ENCODE assay signal across 1 cellular context in the genomic region with DNA sequence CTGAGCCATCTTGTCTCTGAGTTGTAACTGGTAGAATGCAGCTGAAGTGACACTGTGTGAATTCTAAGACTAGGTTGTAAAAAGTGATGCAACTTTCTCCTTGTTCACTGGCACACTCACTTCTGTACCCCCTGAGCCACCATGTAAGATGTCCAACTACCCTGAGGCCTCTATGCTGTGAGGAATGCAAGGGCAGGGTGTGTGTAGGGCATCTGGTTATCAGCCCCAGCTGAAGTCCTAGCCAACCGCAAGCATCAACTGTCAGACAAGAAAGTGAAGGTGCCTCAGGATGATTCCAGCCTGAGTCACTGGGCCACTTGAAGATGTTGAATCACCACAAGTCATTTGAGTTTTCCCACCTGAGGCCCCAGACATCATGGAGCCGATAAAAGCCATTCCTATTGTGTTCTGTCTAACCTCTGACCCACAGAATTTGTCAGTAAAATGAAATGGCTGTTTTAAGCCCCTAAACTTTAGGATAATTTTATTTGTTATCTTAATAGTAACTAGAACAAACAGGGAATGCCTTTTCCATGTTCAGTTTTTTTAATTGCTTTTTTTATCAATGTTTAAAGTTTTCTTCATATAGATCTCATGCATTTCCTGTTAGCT.
TF ChIP-seq lines count a peak whose summit lies in the region.

No MANE protein-coding gene starts in this region.

TF ChIP-seq in GM23338, 12 proteins besides CTCF, POLR2A, EP300 and RAD21 (continued from another document):
- TF ChIP-seq, protein P1, sequence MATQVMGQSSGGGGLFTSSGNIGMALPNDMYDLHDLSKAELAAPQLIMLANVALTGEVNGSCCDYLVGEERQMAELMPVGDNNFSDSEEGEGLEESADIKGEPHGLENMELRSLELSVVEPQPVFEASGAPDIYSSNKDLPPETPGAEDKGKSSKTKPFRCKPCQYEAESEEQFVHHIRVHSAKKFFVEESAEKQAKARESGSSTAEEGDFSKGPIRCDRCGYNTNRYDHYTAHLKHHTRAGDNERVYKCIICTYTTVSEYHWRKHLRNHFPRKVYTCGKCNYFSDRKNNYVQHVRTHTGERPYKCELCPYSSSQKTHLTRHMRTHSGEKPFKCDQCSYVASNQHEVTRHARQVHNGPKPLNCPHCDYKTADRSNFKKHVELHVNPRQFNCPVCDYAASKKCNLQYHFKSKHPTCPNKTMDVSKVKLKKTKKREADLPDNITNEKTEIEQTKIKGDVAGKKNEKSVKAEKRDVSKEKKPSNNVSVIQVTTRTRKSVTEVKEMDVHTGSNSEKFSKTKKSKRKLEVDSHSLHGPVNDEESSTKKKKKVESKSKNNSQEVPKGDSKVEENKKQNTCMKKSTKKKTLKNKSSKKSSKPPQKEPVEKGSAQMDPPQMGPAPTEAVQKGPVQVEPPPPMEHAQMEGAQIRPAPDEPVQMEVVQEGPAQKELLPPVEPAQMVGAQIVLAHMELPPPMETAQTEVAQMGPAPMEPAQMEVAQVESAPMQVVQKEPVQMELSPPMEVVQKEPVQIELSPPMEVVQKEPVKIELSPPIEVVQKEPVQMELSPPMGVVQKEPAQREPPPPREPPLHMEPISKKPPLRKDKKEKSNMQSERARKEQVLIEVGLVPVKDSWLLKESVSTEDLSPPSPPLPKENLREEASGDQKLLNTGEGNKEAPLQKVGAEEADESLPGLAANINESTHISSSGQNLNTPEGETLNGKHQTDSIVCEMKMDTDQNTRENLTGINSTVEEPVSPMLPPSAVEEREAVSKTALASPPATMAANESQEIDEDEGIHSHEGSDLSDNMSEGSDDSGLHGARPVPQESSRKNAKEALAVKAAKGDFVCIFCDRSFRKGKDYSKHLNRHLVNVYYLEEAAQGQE (IDR thresholded peaks at IDR 0.05; ENCODE audit: unreplicated experiment) = no peak
- no peak for TF ChIP-seq EZH2 (IDR thresholded peaks at IDR 0.05; ENCODE audit: low read depth, unreplicated experiment)
- TF ChIP-seq STAT1 (IDR thresholded peaks at IDR 0.05; ENCODE audit: unreplicated experiment) = no peak
- no peak for TF ChIP-seq CREB1 (CRISPR knock-in tag; IDR thresholded peaks at IDR 0.05; ENCODE audit: low read depth)
- TF ChIP-seq ZNF114 (CRISPR knock-in tag; IDR thresholded peaks at IDR 0.05) = no peak
- no peak for TF ChIP-seq POLR2AphosphoS5 (IDR thresholded peaks at IDR 0.05; ENCODE audit: low read depth)
- TF ChIP-seq ZNF462 (CRISPR knock-in tag; IDR thresholded peaks at IDR 0.05) = no peak
- no peak for TF ChIP-seq EZH2phosphoT487 (IDR thresholded peaks at IDR 0.05; ENCODE audit: unreplicated experiment)
